Comparison of ENCODE assay signal across 1 cellular context in the genomic region with DNA sequence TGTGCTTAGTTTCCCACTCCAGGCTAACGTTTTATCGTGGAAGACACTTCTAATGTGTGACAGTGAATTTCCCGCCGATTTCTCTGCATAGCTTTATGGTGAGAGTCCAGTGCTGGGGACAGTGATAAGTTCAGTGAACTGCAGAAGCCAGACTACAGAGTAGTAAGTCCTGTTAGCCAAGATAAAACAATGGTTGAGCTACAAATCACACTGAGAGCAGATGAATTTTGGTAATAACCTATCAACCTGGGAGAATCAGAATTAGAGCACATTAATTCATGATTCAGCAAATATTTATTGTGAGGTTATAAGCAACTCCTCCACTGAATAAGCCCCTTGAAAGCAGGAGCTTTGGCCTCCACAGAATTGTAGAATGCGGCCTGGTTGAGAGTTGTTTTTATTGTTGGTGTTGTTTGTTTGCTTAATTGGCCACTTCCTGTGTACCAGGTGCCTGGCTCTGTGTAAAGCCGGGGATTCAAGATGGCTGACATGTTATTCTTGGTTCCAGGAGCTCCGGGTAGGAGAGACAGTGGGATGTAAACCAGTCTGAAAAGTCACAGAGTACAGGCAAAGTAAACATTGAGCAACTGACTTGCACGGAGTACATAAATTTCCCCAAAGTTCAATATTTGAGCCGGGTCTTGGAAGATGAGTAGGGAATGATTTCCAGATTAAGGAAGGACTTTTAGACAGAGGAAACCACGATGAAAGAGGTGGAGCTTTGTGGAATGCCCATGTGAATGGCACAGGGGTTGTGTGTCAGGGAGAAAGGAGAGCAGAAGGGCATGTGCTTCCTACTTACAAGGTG.
TF ChIP-seq lines count a peak whose summit lies in the region.

No MANE protein-coding gene starts in this region.

TF ChIP-seq in HepG2, 621 proteins besides CTCF, POLR2A, EP300 and RAD21 (continued from another document):
- TF ChIP-seq NFAT5 (CRISPR knock-in tag; IDR thresholded peaks at IDR 0.05) (no peak), HMG20B (CRISPR knock-in tag; conservative IDR thresholded peaks at IDR 0.05) (no peak), ATF7 (IDR thresholded peaks at IDR 0.05) (no peak), ATF7 (CRISPR knock-in tag; IDR thresholded peaks at IDR 0.05) (no peak), NFE2L2 (IDR thresholded peaks at IDR 0.05; ENCODE audit: low read length) (peak; percentile 52), PRPF4 (IDR thresholded peaks at IDR 0.05; ENCODE audit: low read depth, low read length, poor library complexity, severe bottlenecking) (no peak), ETV5 (CRISPR knock-in tag; IDR thresholded peaks at IDR 0.05; ENCODE audit: borderline replicate concordance) (peak; percentile 11; the same call in 1 of the 2 replicates), MAFK (conservative IDR thresholded peaks at IDR 0.05 in 1 of 2, IDR thresholded peaks at IDR 0.05 in 1 of 2; ENCODE audit: low read length in 2 of 2) (peak; percentile 91 to 94)
- TF ChIP-seq, protein P1, sequence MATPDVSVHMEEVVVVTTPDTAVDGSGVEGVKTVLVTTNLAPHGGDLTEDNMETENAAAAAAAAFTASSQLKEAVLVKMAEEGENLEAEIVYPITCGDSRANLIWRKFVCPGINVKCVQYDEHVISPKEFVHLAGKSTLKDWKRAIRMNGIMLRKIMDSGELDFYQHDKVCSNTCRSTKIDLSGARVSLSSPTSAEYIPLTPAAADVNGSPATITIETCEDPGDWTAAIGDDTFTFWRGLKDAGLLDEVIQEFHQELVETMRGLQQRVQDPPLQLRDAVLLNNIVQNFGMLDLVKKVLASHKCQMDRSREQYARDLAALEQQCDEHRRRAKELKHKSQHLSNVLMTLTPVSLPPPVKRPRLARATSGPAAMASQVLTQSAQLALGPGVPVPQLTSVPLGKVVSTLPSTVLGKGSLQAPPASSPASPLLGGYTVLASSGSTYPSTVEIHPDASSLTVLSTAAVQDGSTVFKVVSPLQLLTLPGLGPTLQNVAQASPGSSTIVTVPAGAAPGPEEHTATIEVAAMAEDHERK (CRISPR knock-in tag; IDR thresholded peaks at IDR 0.05; ENCODE audit: low read depth) = no peak
TF ChIP-seq in HepG2: peak in this region for 33.
